8 cellular contexts compared by ENCODE assay signal in the genomic region with DNA sequence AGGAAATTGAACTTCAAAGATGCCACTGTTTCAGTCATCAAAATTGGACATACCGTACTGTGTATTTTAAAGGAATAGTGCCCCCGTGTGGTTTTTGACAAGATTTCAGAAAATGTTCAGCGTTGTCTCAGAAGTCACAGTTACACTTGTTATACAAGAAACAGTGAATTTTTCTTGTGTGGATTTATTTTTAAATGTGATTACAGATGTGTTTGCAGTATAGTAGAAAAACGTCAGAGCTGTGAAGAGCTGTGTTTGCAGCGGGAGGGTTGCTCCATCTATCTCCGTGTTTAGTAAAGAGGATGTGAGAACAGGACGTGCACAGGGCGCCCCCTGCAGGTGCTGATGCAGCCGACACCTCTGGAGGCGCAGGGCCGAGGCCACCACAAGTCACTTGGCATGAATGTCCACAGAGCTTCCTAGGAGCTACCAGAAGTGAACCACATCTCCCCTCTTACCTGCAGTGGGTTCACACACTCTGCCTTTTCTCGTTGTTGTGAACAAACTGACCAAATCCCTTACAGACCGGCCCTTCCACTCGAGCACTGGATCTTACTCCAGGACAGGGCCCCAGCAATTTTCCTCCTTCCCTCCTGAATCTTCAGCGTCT.
DNase-seq lines count a peak whose midpoint lies in the region; ATAC-seq, FAIRE-seq and TF ChIP-seq lines count a peak whose summit lies in the region.

No MANE protein-coding gene starts in this region.

- H3K4me3 Mint-ChIP-seq in activated CD4-positive, alpha-beta T cell treated with anti-CD3 and anti-CD28 coated beads for 36 hours, result peak overlapping the region; percentile 66

- peak overlapping the region; percentile 68 for H3K27ac Mint-ChIP-seq in activated CD4-positive, alpha-beta T cell treated with anti-CD3 and anti-CD28 coated beads for 36 hours

- ATAC-seq in HG03432 (IDR thresholded peaks at IDR 0.05; ENCODE audit: unreplicated experiment) (peak; percentile 88), HepG2 (peak; percentile 98)
- peak; percentile 94 for ATAC-seq in activated CD4-positive, alpha-beta T cell treated with anti-CD3 and anti-CD28 coated beads for 36 hours

- no peak for TF ChIP-seq POLR2A in HepG2 (IDR thresholded peaks at IDR 0.05; ENCODE audit: insufficient read depth in 1 of 2, low read depth in 2 of 2, low read length in 2 of 2)

- TF ChIP-seq EP300 in HepG2 (IDR thresholded peaks at IDR 0.05; ENCODE audit: low read depth in 2 of 2, low read length in 2 of 2), result 0 out of 4 replicates have a peak, but pooled peaks of 1 of the 2 experiments have one; percentile 23
- TF ChIP-seq EP300 in HepG2 (CRISPR knock-in tag; IDR thresholded peaks at IDR 0.05; ENCODE audit: borderline replicate concordance), result no peak

- in situ Hi-C loops in HepG2 (cut with HindIII; ENCODE audit: extremely low pct_ligation_motif_present, low pct_unique_long_range_greater_than_20kb), result loop anchor here (25.0 kb wide), 1 partner anchor 1462 kb away; a partner anchor contains a TSS

- peak; percentile 33 for DNase-seq in GM19240 (ENCODE audit: insufficient read length, low spot score)
- DNase-seq in NCI-H460 (ENCODE audit: extremely low read depth, low read depth), result peak; percentile 79
- DNase-seq in activated CD4-positive, alpha-beta T cell treated with anti-CD3 and anti-CD28 coated beads for 36 hours, result peak; percentile 90
- peak; percentile 84 for DNase-seq in colonic mucosa
- peak; percentile 76 for DNase-seq in HepG2 (ENCODE audit: low spot score)
- DNase-seq in stimulated activated CD4-positive, alpha-beta T cell treated with anti-CD3 and anti-CD28 coated beads, Interleukin-4, amount 100 ng/mL, for 4 hours, result peak; percentile 57 to 79

- no peaks in the 10 kb centered on the region for H3K36me3 Mint-ChIP-seq in activated CD4-positive, alpha-beta T cell treated with anti-CD3 and anti-CD28 coated beads for 36 hours (ENCODE audit: low read depth)

- no peak overlapping the region for H3K27ac ChIP-seq in BLaER1 treated with 17β-estradiol and CSF1 and Interleukin-3, amounts not matched to agents 10 nM and 100 nM
- H3K27ac ChIP-seq in colonic mucosa (no peak overlapping the region), HepG2 (ENCODE audit: extremely low read length, insufficient read depth, low read length) (no peak overlapping the region)

- peaks cover 5% of the 10 kb centered on the region for H3K4me1 Mint-ChIP-seq in activated CD4-positive, alpha-beta T cell treated with anti-CD3 and anti-CD28 coated beads for 36 hours

- 4% methylated on average over 15 of the region's 15 CpGs for WGBS in HepG2 (ENCODE audit: low lambda C conversion rate)

- peaks cover 0 to 26% (median 5%) of the 10 kb centered on the region in 10 experiments; a peak in 9 of 20 replicates for H3K4me1 ChIP-seq in BLaER1 treated with 17β-estradiol and CSF1 and Interleukin-3, amounts not matched to agents 10 nM and 100 nM
- H3K4me1 ChIP-seq in colonic mucosa (no peaks in the 10 kb centered on the region), HepG2 (ENCODE audit: insufficient read depth, low read length) (peaks cover 15% of the 10 kb centered on the region; the same call in 1 of the 2 replicates)

- no peaks in the 10 kb centered on the region for H3K9me3 Mint-ChIP-seq in activated CD4-positive, alpha-beta T cell treated with anti-CD3 and anti-CD28 coated beads for 36 hours (ENCODE audit: low read depth)

- no peaks in the 10 kb centered on the region for H3K27me3 ChIP-seq in BLaER1 treated with 17β-estradiol and CSF1 and Interleukin-3, amounts not matched to agents 10 nM and 100 nM
- H3K27me3 ChIP-seq in colonic mucosa (no peaks in the 10 kb centered on the region), HepG2 (ENCODE audit: control insufficient read depth in 1 of 2, insufficient read depth in 2 of 2, low read length in 2 of 2) (no peaks in the 10 kb centered on the region)

- H2AFZ ChIP-seq in HepG2 (ENCODE audit: low read length), result peak overlapping the region; percentile 45

- peak; percentile 95 for TF ChIP-seq CTCF in colonic mucosa (IDR thresholded peaks at IDR 0.05)
- TF ChIP-seq CTCF in HepG2 (CRISPR knock-in tag; IDR thresholded peaks at IDR 0.05), result peak; percentile 97

- no peaks in the 10 kb centered on the region for H3K79me2 ChIP-seq in HepG2 (ENCODE audit: insufficient read depth, low read length)

- FAIRE-seq in HepG2 (lab: Jason Lieb, UNC), result peak; percentile 82

- H3K9me3 ChIP-seq in BLaER1 treated with 17β-estradiol and CSF1 and Interleukin-3, amounts not matched to agents 10 nM and 100 nM (replicated peaks in 1 of 11), result no peaks in the 10 kb centered on the region
- H3K9me3 ChIP-seq in colonic mucosa (no peaks in the 10 kb centered on the region), HepG2 (ENCODE audit: low read length) (no peaks in the 10 kb centered on the region)

- H3K36me3 ChIP-seq in BLaER1 treated with 17β-estradiol and CSF1 and Interleukin-3, amounts not matched to agents 10 nM and 100 nM, result no peaks in the 10 kb centered on the region
- H3K36me3 ChIP-seq in colonic mucosa (no peaks in the 10 kb centered on the region), HepG2 (replicated peaks in 1 of 2; ENCODE audit: control insufficient read depth in 1 of 2, insufficient read depth in 2 of 2, low read length in 2 of 2) (no peaks in the 10 kb centered on the region)

- POLR2A ChIA-PET in activated CD4-positive, alpha-beta T cell treated with anti-CD3 and anti-CD28 coated beads for 36 hours (lab: Charles Lee), result interaction anchor here (0.6 kb wide), 1 partner anchor 1033 kb away, joined by 4 read pairs; no protein-coding TSS in a partner anchor
- POLR2A ChIA-PET in HepG2 (lab: Yijun Ruan, JAX), result interaction anchor here (1.0 kb wide), 1 partner anchor 20 kb away, joined by 3 read pairs; no protein-coding TSS in a partner anchor

- intact Hi-C loops in activated CD4-positive, alpha-beta T cell treated with anti-CD3 and anti-CD28 coated beads for 36 hours (cut with DNase I, micrococcal nuclease), result loop anchor here (1.0 to 10.0 kb wide), 3 partner anchors 26 to 571 kb away; no protein-coding TSS in a partner anchor
- intact Hi-C loops in colonic mucosa (cut with DNase I) (no loop called here), HepG2 (cut with micrococcal nuclease; ENCODE audit: unreplicated experiment) (loop anchor here (1.0 to 10.0 kb wide), 5 partner anchors 26 to 553 kb away; a partner anchor contains a TSS)

- CTCF ChIA-PET in activated CD4-positive, alpha-beta T cell treated with anti-CD3 and anti-CD28 coated beads for 36 hours (lab: Charles Lee), result interaction anchor here (0.5 to 3.5 kb wide), 44 partner anchors 8 to 1260 kb away, joined by 3 to 40 read pairs (median 3); a partner anchor contains a TSS
- CTCF ChIA-PET in HepG2 (lab: Yijun Ruan, JAX; ENCODE audit: low intra/inter-chr PET ratio, low total read pairs), result interaction anchor here (0.7 to 3.1 kb wide), 13 partner anchors 11 to 411 kb away, joined by 3 to 52 read pairs (median 3); a partner anchor contains a TSS

- TF ChIP-seq RAD21 in HepG2 (CRISPR knock-in tag; IDR thresholded peaks at IDR 0.05), result peak; percentile 94

- peak overlapping the region in 8 of 10 experiments; percentile 33 to 49 (median 44); a peak in 10 of 20 replicates for H3K4me3 ChIP-seq in BLaER1 treated with 17β-estradiol and CSF1 and Interleukin-3, amounts not matched to agents 10 nM and 100 nM
- H3K4me3 ChIP-seq in colonic mucosa (no peak overlapping the region), HepG2 (replicated peaks in 1 of 3; ENCODE audit: insufficient read depth in 1 of 3, low read depth in 2 of 3, low read length in 3 of 3) (peak overlapping the region in 2 of 3 experiments; percentile 47 to 59; a peak in 4 of 6 replicates)

- H4K20me1 ChIP-seq in BLaER1 treated with 17β-estradiol and CSF1 and Interleukin-3, amounts not matched to agents 10 nM and 100 nM, result no peaks in the 10 kb centered on the region
- H4K20me1 ChIP-seq in HepG2 (ENCODE audit: insufficient read depth, low read length), result no peaks in the 10 kb centered on the region

- H3K9ac ChIP-seq in BLaER1 treated with 17β-estradiol and CSF1 and Interleukin-3, amounts not matched to agents 10 nM and 100 nM, result peak overlapping the region in 1 of 11 experiments; percentile 11; a peak in 2 of 22 replicates
- H3K9ac ChIP-seq in colonic mucosa (ENCODE audit: low read depth in 2 of 2, low read length in 2 of 2) (no peak overlapping the region), HepG2 (ENCODE audit: insufficient read depth, low read depth, low read length) (no peak overlapping the region; the same call in 1 of the 2 replicates)

- peak overlapping the region in 10 of 11 experiments; percentile 10 to 68 (median 44); a peak in 17 of 22 replicates for H3K4me2 ChIP-seq in BLaER1 treated with 17β-estradiol and CSF1 and Interleukin-3, amounts not matched to agents 10 nM and 100 nM
- H3K4me2 ChIP-seq in HepG2 (ENCODE audit: low read depth, low read length), result peak overlapping the region; percentile 67

- no TSS peak for BruUV-seq in HepG2 (replicated peaks; lab: Mats Ljungman, UMichigan)

- peaks cover 3% of the 10 kb centered on the region for H3K27me3 Mint-ChIP-seq in activated CD4-positive, alpha-beta T cell treated with anti-CD3 and anti-CD28 coated beads for 36 hours

TF ChIP-seq in HepG2, 621 proteins besides CTCF, POLR2A, EP300 and RAD21 (continues in another document):
- no peak for TF ChIP-seq SCMH1 (CRISPR knock-in tag; IDR thresholded peaks at IDR 0.05; ENCODE audit: borderline replicate concordance)
- peak; percentile 47; the same call in 1 of the 2 replicates for TF ChIP-seq ZNF614 (CRISPR knock-in tag; IDR thresholded peaks at IDR 0.05; ENCODE audit: borderline replicate concordance)
- peak; percentile 64; the same call in 1 of the 2 replicates for TF ChIP-seq ZNF501 (CRISPR knock-in tag; IDR thresholded peaks at IDR 0.05)
- no peak for TF ChIP-seq ZNF329 (CRISPR knock-in tag; IDR thresholded peaks at IDR 0.05; ENCODE audit: low read depth)
- no peak for TF ChIP-seq SMAD9 (CRISPR knock-in tag; IDR thresholded peaks at IDR 0.05)
- no peak; the same call in 1 of the 2 replicates for TF ChIP-seq FOXK1 (CRISPR knock-in tag; IDR thresholded peaks at IDR 0.05; ENCODE audit: borderline replicate concordance, low read depth)
- no peak for TF ChIP-seq NRL (CRISPR knock-in tag; IDR thresholded peaks at IDR 0.05; ENCODE audit: borderline replicate concordance)

Comparison
In these comparisons a context has a peak if more than half of its experiments do, and no peak if none do; other contexts are left out.
1. DNase-seq: peak in every context shown above with its lines; median percentile 90 in activated CD4-positive, alpha-beta T cell treated with anti-CD3 and anti-CD28 coated beads for 36 hours; 84 in colonic mucosa; 79 in NCI-H460; 76 in HepG2; 68 in stimulated activated CD4-positive, alpha-beta T cell treated with anti-CD3 and anti-CD28 coated beads, Interleukin-4, amount 100 ng/mL, for 4 hours; 33 in GM19240.